8 cellular contexts compared by ENCODE assay signal in genomic region chr19:40285353-40286234, GRCh38. TPM values are rescaled to one million over a fixed set of nuclear protein-coding genes. Genes with fewer than 3 reads are reported as not detected.
DNase-seq lines count a peak whose midpoint lies in the region; ATAC-seq, FAIRE-seq and TF ChIP-seq lines count a peak whose summit lies in the region.

No MANE protein-coding gene starts in this region.

- H3K4me3 ChIP-seq in adrenal gland, result peak overlapping the region in 2 of 4 donors; percentile 78 to 88
- peak overlapping the region; percentile 73 to 99 (median 87) for H3K4me3 ChIP-seq in heart left ventricle
- peak overlapping the region; percentile 95 for H3K4me3 ChIP-seq in trophoblast cell (ENCODE audit: low read depth, low read length)
- H3K4me3 ChIP-seq in transverse colon, result peak overlapping the region; percentile 86 to 100 (median 93)

- peak overlapping the region; percentile 72 for H4K12ac ChIP-seq in trophoblast cell (ENCODE audit: low read depth, low read length)

- peak overlapping the region; percentile 54 for H3K4me2 ChIP-seq in trophoblast cell (ENCODE audit: low read length)

- H4K8ac ChIP-seq in trophoblast cell (ENCODE audit: low read depth, low read length), result peak overlapping the region; percentile 91

- no peak overlapping the region for H3K18ac ChIP-seq in trophoblast cell (ENCODE audit: low read length)

- H3K36me3 ChIP-seq in adrenal gland (replicated peaks in 1 of 2) (no peaks in the 10 kb centered on the region), heart left ventricle (no peaks in the 10 kb centered on the region), trophoblast cell (ENCODE audit: control insufficient read depth in 1 of 2, insufficient read depth in 2 of 2, low read length in 2 of 2) (peaks cover 8% of the 10 kb centered on the region in 2 experiments), transverse colon (no peaks in the 10 kb centered on the region)

- H2AFZ ChIP-seq in trophoblast cell (ENCODE audit: insufficient read depth, low read length, poor library complexity), result peak overlapping the region; percentile 77

- H4K91ac ChIP-seq in trophoblast cell (ENCODE audit: low read depth, low read length), result peak overlapping the region; percentile 87

- DNase-seq in GM12892 (ENCODE audit: insufficient read length) (peak; percentile 88), NCI-H1417 treated with DMSO at 0.1 percent for 48 hours (lab: John Stamatoyannopoulos, UW) (peak; percentile 95), SW 1271 (lab: John Stamatoyannopoulos, UW) (peak; percentile 94 to 99), adrenal gland (peak; percentile 97 to 100 (median 99)), heart left ventricle (peak; percentile 98 to 99 (median 99)), trophoblast cell (peak; percentile 99 to 100), transverse colon (peak; percentile 98)

- intact Hi-C loops in adrenal gland (cut with DNase I), result no loop called here
- intact Hi-C loops in heart left ventricle (cut with DNase I), result loop anchor here in 2 of 10 donors (5.0 to 10.0 kb wide), 2 partner anchors 317 to 319 kb away; partner anchors contain the start of gene LTBP4 (in 2 of the 2)
- intact Hi-C loops in transverse colon (cut with DNase I; ENCODE audit: low total_unique reads), result no loop called here

- in situ Hi-C loops in transverse colon (cut with MboI; ENCODE audit: low pct_ligation_motif_present in 1 of 4, low pct_unique_long_range_greater_than_20kb in 1 of 4, low sequenced_read_pairs in 3 of 4), result loop anchor here in 2 of 4 donors (10.0 to 25.0 kb wide), 2 partner anchors 127 to 139 kb away; partner anchors contain the start of genes PRX (in 1 of the 2) and SERTAD1 (in 1 of the 2)

- no peak overlapping the region for H2AK5ac ChIP-seq in trophoblast cell (ENCODE audit: low read length)

- H3K4me1 ChIP-seq in adrenal gland (replicated peaks in 1 of 2) (peaks cover 30 to 52% of the 10 kb centered on the region in 2 donors), heart left ventricle (peaks cover 0 to 50% (median 43%) of the 10 kb centered on the region in 12 donors), trophoblast cell (ENCODE audit: control insufficient read depth in 1 of 2, insufficient read depth in 2 of 2, low read length in 2 of 2) (peaks cover 5 to 14% of the 10 kb centered on the region in 2 experiments), transverse colon (peaks cover 23 to 38% (median 33%) of the 10 kb centered on the region in 4 donors)

- peaks cover 20% of the 10 kb centered on the region for H3K79me2 ChIP-seq in trophoblast cell (ENCODE audit: control insufficient read depth, insufficient read depth, low read length, poor library complexity)

- H3K27ac ChIP-seq in adrenal gland, result peak overlapping the region; percentile 51 to 97 (median 95)
- H3K27ac ChIP-seq in heart left ventricle, result peak overlapping the region; percentile 87 to 99 (median 96)
- H3K27ac ChIP-seq in trophoblast cell (ENCODE audit: low read depth, low read length), result peak overlapping the region; percentile 89
- H3K27ac ChIP-seq in transverse colon, result peak overlapping the region; percentile 90 to 99 (median 96)

- TF ChIP-seq EP300 in transverse colon (IDR thresholded peaks at IDR 0.05; ENCODE audit: low read depth), result no peak

- H3K14ac ChIP-seq in trophoblast cell (ENCODE audit: low read length), result no peak overlapping the region

- H3K79me1 ChIP-seq in trophoblast cell (ENCODE audit: low read length), result peaks cover 9% of the 10 kb centered on the region

- peak overlapping the region; percentile 61 for H3K4ac ChIP-seq in trophoblast cell (ENCODE audit: low read depth, low read length)

- H3K9ac ChIP-seq in trophoblast cell (ENCODE audit: low read length), result peak overlapping the region; percentile 34

- TF ChIP-seq CTCF in adrenal gland (IDR thresholded peaks at IDR 0.05) (no peak), heart left ventricle (IDR thresholded peaks at IDR 0.05) (peak in 1 of 12 donors; percentile 18), transverse colon (IDR thresholded peaks at IDR 0.05) (no peak)

- WGBS in adrenal gland, 4 donors, result 13 to 22% (median 15%) methylated on average over 28 to 42 of the region's 42 CpGs
- 14 to 25% (median 15%) methylated on average over 27 to 42 of the region's 42 CpGs for WGBS in heart left ventricle, 4 donors
- no CpG with 5 or more reads among the region's 42 CpGs for WGBS in trophoblast cell (ENCODE audit: extremely low coverage, insufficient coverage, insufficient read length)
- WGBS in transverse colon (ENCODE audit: low coverage in 1 of 2), 2 donors, result 20 to 39% methylated on average over 7 to 28 of the region's 42 CpGs

- no peak overlapping the region for H3K23ac ChIP-seq in trophoblast cell (ENCODE audit: low read length)

- no peak overlapping the region for H2BK12ac ChIP-seq in trophoblast cell (ENCODE audit: low read length)

- H2BK5ac ChIP-seq in trophoblast cell (ENCODE audit: low read depth, low read length, poor library complexity), result peak overlapping the region; percentile 74

- ATAC-seq in HG02798 (IDR thresholded peaks at IDR 0.05; ENCODE audit: poor library complexity, unreplicated experiment) (peak; percentile 88), heart left ventricle (peak; percentile 96 to 99 (median 97))

- H3K27me3 ChIP-seq in adrenal gland (no peaks in the 10 kb centered on the region), heart left ventricle (no peaks in the 10 kb centered on the region), trophoblast cell (ENCODE audit: insufficient read depth, low read length) (no peaks in the 10 kb centered on the region), transverse colon (no peaks in the 10 kb centered on the region)

- peak; percentile 98 for FAIRE-seq in GM12892 (lab: Jason Lieb, UNC)

- H3K9me3 ChIP-seq in adrenal gland (replicated peaks in 1 of 3) (no peaks in the 10 kb centered on the region), heart left ventricle (no peaks in the 10 kb centered on the region), trophoblast cell (ENCODE audit: insufficient read depth, low read depth, low read length) (no peaks in the 10 kb centered on the region), transverse colon (no peaks in the 10 kb centered on the region)

- TF ChIP-seq POLR2A in GM12892 (IDR thresholded peaks at IDR 0.05; ENCODE audit: low read depth, low read length), result peak; percentile 49; the same call in 1 of the 2 replicates
- TF ChIP-seq POLR2A in adrenal gland (IDR thresholded peaks at IDR 0.05), result peak in 1 of 2 donors; percentile 65
- TF ChIP-seq POLR2A in heart left ventricle (IDR thresholded peaks at IDR 0.05), result peak in 1 of 2 donors; percentile 34
- peak; percentile 28 for TF ChIP-seq POLR2A in transverse colon (IDR thresholded peaks at IDR 0.05)

- peak overlapping the region; percentile 38 for H2BK120ac ChIP-seq in trophoblast cell (ENCODE audit: insufficient read depth, low read length, poor library complexity)

RNA-seq across cellular contexts. Expression of gene AKT2, which starts 0.4 kb away (rescaled TPM):
- polyA plus RNA-seq in GM12892 (2012; ENCODE audit: missing spikeins), result 78.2 TPM
- 100 to 1,000 TPM in 5 of 8 donors, 10 to 100 TPM in 3; 49.2 to 195 (median 128) TPM for total RNA-seq in adrenal gland
- polyA plus RNA-seq in adrenal gland, result 100 to 1,000 TPM in 2 of 3 donors, 10 to 100 TPM in 1; 72.9 to 123 (median 107) TPM
- total RNA-seq in heart left ventricle, result 100 to 1,000 TPM in 7 of 9 donors, 10 to 100 TPM in 2; 81.8 to 132 (median 113) TPM
- polyA plus RNA-seq in heart left ventricle, result 10 to 100 TPM; 71.0 to 91.0 TPM
- 118 and 120 TPM in 2 replicates for polyA plus RNA-seq in trophoblast cell (2013)
- 100 to 1,000 TPM in 2 of 4 donors, 10 to 100 TPM in 2; 63.2 to 266 (median 138) TPM for total RNA-seq in transverse colon

RNA-seq across cellular contexts. Expression of gene CCNP, which starts 59.1 kb away (rescaled TPM):
- not detected for polyA plus RNA-seq in GM12892 (2012; ENCODE audit: missing spikeins)
- total RNA-seq in adrenal gland (1 to 10 TPM in 4 of 8 donors, under 1 TPM in 1, not detected in 3; 0.27 to 3.0 (median 1.3) TPM), heart left ventricle (under 1 TPM in 2 of 9 donors, not detected in 7; 0.21 to 0.75 TPM), transverse colon (under 1 TPM in 1 of 4 donors, not detected in 3; 1.00 TPM)
- polyA plus RNA-seq in adrenal gland (1 to 10 TPM in 1 of 3 donors, under 1 TPM in 1, not detected in 1; 0.72 to 1.0 TPM), heart left ventricle (not detected)
- polyA plus RNA-seq in trophoblast cell (2013), result 0.46 and 0.49 TPM in 2 replicates
